In the genomic region with DNA sequence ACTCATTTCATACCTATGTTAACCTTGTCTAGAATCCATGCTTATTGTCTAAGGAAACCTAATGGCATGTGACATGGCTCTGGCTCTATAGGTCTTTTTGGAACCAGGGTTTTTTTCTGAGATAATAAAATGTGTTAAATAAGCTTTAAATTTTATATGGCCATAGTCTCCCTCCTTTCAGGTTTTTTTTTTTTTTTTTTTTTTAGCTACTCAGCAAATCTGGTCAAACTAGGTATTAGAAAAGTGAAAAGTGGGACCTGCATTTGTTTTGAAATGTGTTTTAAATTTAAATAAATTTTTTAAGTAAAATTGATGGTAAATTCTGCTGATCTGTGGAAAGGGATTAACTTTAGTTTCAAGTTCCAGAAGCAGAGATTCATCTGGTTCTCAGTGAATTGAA, we compare ENCODE assay signal across 21 cellular contexts. TPM values are rescaled to one million over a fixed set of nuclear protein-coding genes. Genes with fewer than 3 reads are reported as not detected.
DNase-seq lines count a peak whose midpoint lies in the region; ATAC-seq, FAIRE-seq and TF ChIP-seq lines count a peak whose summit lies in the region.
"Had no signal": no experiment of that assay in that cellular context is flagged by ENCODE, and none has a peak within 500 bp of the region (broad histone marks: within the 10 kb centered on the region; RNA-seq: fewer than 3 reads in every experiment).

No MANE protein-coding gene starts in this region.

- H3K27me3 ChIP-seq in HepG2 (ENCODE audit: control insufficient read depth in 1 of 2, insufficient read depth in 2 of 2, low read length in 2 of 2): no peaks in the 10 kb centered on the region
- no peaks in the 10 kb centered on the region for H3K27me3 ChIP-seq in right lobe of liver
- H3K27me3 ChIP-seq in MM.1S (replicated peaks; ENCODE audit: insufficient read depth, low read length): no peaks in the 10 kb centered on the region
- H3K27me3 ChIP-seq in K562 (ENCODE audit: control insufficient read depth in 2 of 2, insufficient read depth in 2 of 2, low read length in 2 of 2): no peaks in the 10 kb centered on the region
- H3K27me3 ChIP-seq: BLaER1 had no signal

- H3F3A ChIP-seq in MM.1S (ENCODE audit: insufficient read depth, low read length): no peaks in the 10 kb centered on the region

- H3K4me1 ChIP-seq in HepG2 (ENCODE audit: insufficient read depth, low read length) (0 out of 2 replicates have a peak, but pooled peaks cover 4% of the 10 kb centered on the region), right lobe of liver (no peaks in the 10 kb centered on the region), MM.1S (ENCODE audit: low read length) (peaks cover 7% of the 10 kb centered on the region; the same call in 1 of the 2 replicates), K562 (replicated peaks in 1 of 2; ENCODE audit: control insufficient read depth in 2 of 2, insufficient read depth in 2 of 2, low read length in 2 of 2) (peaks cover 0 to 1% of the 10 kb centered on the region in 2 experiments; a peak in 2 of 5 replicates)
- H3K4me1 ChIP-seq: BLaER1 had no signal

- H3K27ac ChIP-seq in HepG2 (ENCODE audit: extremely low read length, insufficient read depth, low read length): no peak overlapping the region
- no peak overlapping the region for H3K27ac ChIP-seq in right lobe of liver
- H3K27ac ChIP-seq in MM.1S (ENCODE audit: low read length): no peak overlapping the region
- no peak overlapping the region for H3K27ac ChIP-seq in K562 (ENCODE audit: extremely low read depth, low read depth, low read length)
- H3K27ac ChIP-seq: 22Rv1, BLaER1, GM23248 had no signal

- H3K4me3 ChIP-seq in HepG2 (replicated peaks in 1 of 3; ENCODE audit: insufficient read depth in 1 of 3, low read depth in 2 of 3, low read length in 3 of 3) (no peak overlapping the region), right lobe of liver (no peak overlapping the region), MM.1S (ENCODE audit: low read length) (no peak overlapping the region), K562 (no peak overlapping the region)
- H3K4me3 ChIP-seq: BLaER1, GM23248 had no signal

- TF ChIP-seq CTCF in HepG2 (CRISPR knock-in tag; IDR thresholded peaks at IDR 0.05) (no peak), right lobe of liver (IDR thresholded peaks at IDR 0.05) (no peak), MM.1S (IDR thresholded peaks at IDR 0.05; ENCODE audit: low read length) (no peak), K562 (IDR thresholded peaks at IDR 0.05 in 2 of 3, conservative IDR thresholded peaks at IDR 0.05 in 1 of 3; ENCODE audit: insufficient read depth in 2 of 3, low read depth in 1 of 3, low read length in 3 of 3) (no peak), omental fat pad (IDR thresholded peaks at IDR 0.05) (no peak)

- no peak overlapping the region for H3K27ac Mint-ChIP-seq in activated T-cell treated with anti-CD3 and anti-CD28 coated beads, Interleukin-2, amount 50 U/mL, for 24 hours
- H3K27ac Mint-ChIP-seq in activated T-helper 2 cell treated with anti-CD3 and anti-CD28 coated beads, Interferon-gamma antibody, Interleukin-2, Interleukin-4, amounts not matched to agents 10 μg/mL and 5 μg/mL and 100 μg/mL, durations not matched to agents 14 hours and 24 hours and 36 hours: no peak overlapping the region
- H3K27ac Mint-ChIP-seq: CD14-positive monocyte; CD4-positive, alpha-beta memory T cell had no signal

- H2AFZ ChIP-seq in HepG2 (ENCODE audit: low read length) (no peak overlapping the region), MM.1S (ENCODE audit: low read length) (no peak overlapping the region), K562 (ENCODE audit: low read depth, low read length) (0 out of 2 replicates have a peak overlapping the region, but pooled peaks have one; percentile 13)
- H2AFZ ChIP-seq: GM23248 had no signal

- H3K9me2 ChIP-seq in MM.1S (replicated peaks; ENCODE audit: insufficient read depth, low read length): no peaks in the 10 kb centered on the region

- DNase-seq in HepG2 (ENCODE audit: low spot score): no peak
- no peak for DNase-seq in right lobe of liver
- DNase-seq in MM.1S: peak; percentile 29
- no peak for DNase-seq in K562 (ENCODE audit: extremely low read depth in 1 of 4, low spot score in 3 of 4)
- no peak for DNase-seq in omental fat pad (ENCODE audit: low spot score)
- no peak for DNase-seq in activated T-cell treated with anti-CD3 and anti-CD28 coated beads, Interleukin-2, amount 50 U/mL, for 24 hours
- DNase-seq in activated T-helper 2 cell treated with anti-CD3 and anti-CD28 coated beads, Interferon-gamma antibody, Interleukin-2, Interleukin-4, amounts not matched to agents 10 μg/mL and 5 μg/mL and 100 μg/mL, durations not matched to agents 14 hours and 24 hours and 36 hours (ENCODE audit: low spot score): no peak
- DNase-seq in H54 (ENCODE audit: insufficient read length, low spot score): no peak
- DNase-seq: CD4-positive, alpha-beta memory T cell; DMS153; DMS79; GF-D8; GM23248; HCEC 1CT had no signal

- ATAC-seq in HepG2 (no peak), right lobe of liver (no peak), K562 (no peak), omental fat pad (ENCODE audit: low FRiP score) (no peak)

- no peak overlapping the region for H3K9ac ChIP-seq in HepG2 (ENCODE audit: insufficient read depth, low read depth, low read length)
- H3K9ac ChIP-seq in MM.1S (ENCODE audit: low read length): no peak overlapping the region
- no peak overlapping the region for H3K9ac ChIP-seq in K562 (ENCODE audit: insufficient read depth in 1 of 2, low read depth in 2 of 2, low read length in 2 of 2)
- H3K9ac ChIP-seq: BLaER1, GM23248 had no signal

- H3K9me3 ChIP-seq in HepG2 (ENCODE audit: low read length): no peaks in the 10 kb centered on the region
- no peaks in the 10 kb centered on the region for H3K9me3 ChIP-seq in right lobe of liver
- H3K9me3 ChIP-seq in MM.1S (replicated peaks; ENCODE audit: insufficient read depth, low read length): no peaks in the 10 kb centered on the region
- no peaks in the 10 kb centered on the region for H3K9me3 ChIP-seq in K562 (replicated peaks; ENCODE audit: control insufficient read depth, insufficient read depth, low read depth, low read length)
- H3K9me3 ChIP-seq: BLaER1 had no signal

- no peaks in the 10 kb centered on the region for H3K9me1 ChIP-seq in K562 (ENCODE audit: control insufficient read depth, insufficient read depth, low read length)

- TF ChIP-seq EP300 in HepG2 (IDR thresholded peaks at IDR 0.05; ENCODE audit: low read depth in 2 of 2, low read length in 2 of 2): no peak
- no peak for TF ChIP-seq EP300 in HepG2 (CRISPR knock-in tag; IDR thresholded peaks at IDR 0.05; ENCODE audit: borderline replicate concordance)
- no peak for TF ChIP-seq EP300 in K562 (IDR thresholded peaks at IDR 0.05; ENCODE audit: low read length)

- no peaks in the 10 kb centered on the region for H3K9me3 Mint-ChIP-seq in activated T-cell treated with anti-CD3 and anti-CD28 coated beads, Interleukin-2, amount 50 U/mL, for 24 hours
- H3K9me3 Mint-ChIP-seq in activated T-helper 2 cell treated with anti-CD3 and anti-CD28 coated beads, Interferon-gamma antibody, Interleukin-2, Interleukin-4, amounts not matched to agents 10 μg/mL and 5 μg/mL and 100 μg/mL, durations not matched to agents 14 hours and 24 hours and 36 hours: no peaks in the 10 kb centered on the region

- H3K27me3 Mint-ChIP-seq in activated T-cell treated with anti-CD3 and anti-CD28 coated beads, Interleukin-2, amount 50 U/mL, for 24 hours: no peaks in the 10 kb centered on the region
- no peaks in the 10 kb centered on the region for H3K27me3 Mint-ChIP-seq in activated T-helper 2 cell treated with anti-CD3 and anti-CD28 coated beads, Interferon-gamma antibody, Interleukin-2, Interleukin-4, amounts not matched to agents 10 μg/mL and 5 μg/mL and 100 μg/mL, durations not matched to agents 14 hours and 24 hours and 36 hours (ENCODE audit: low read depth)

- intact Hi-C loops in HepG2 (cut with micrococcal nuclease; ENCODE audit: unreplicated experiment): no loop called here
- intact Hi-C loops in right lobe of liver (cut with DNase I): no loop called here
- intact Hi-C loops in K562 (cut with micrococcal nuclease): no loop called here
- intact Hi-C loops in activated T-helper 2 cell treated with anti-CD3 and anti-CD28 coated beads, Interferon-gamma antibody, Interleukin-2, Interleukin-4, amounts not matched to agents 10 μg/mL and 5 μg/mL and 100 μg/mL, durations not matched to agents 14 hours and 24 hours and 36 hours (cut with micrococcal nuclease): no loop called here

- H3K36me3 Mint-ChIP-seq in activated T-cell treated with anti-CD3 and anti-CD28 coated beads, Interleukin-2, amount 50 U/mL, for 24 hours (ENCODE audit: low read depth): no peaks in the 10 kb centered on the region
- no peaks in the 10 kb centered on the region for H3K36me3 Mint-ChIP-seq in activated T-helper 2 cell treated with anti-CD3 and anti-CD28 coated beads, Interferon-gamma antibody, Interleukin-2, Interleukin-4, amounts not matched to agents 10 μg/mL and 5 μg/mL and 100 μg/mL, durations not matched to agents 14 hours and 24 hours and 36 hours (ENCODE audit: low read depth)
- H3K36me3 Mint-ChIP-seq: CD14-positive monocyte; CD4-positive, alpha-beta memory T cell had no signal

- H3K79me2 ChIP-seq in HepG2 (ENCODE audit: insufficient read depth, low read length): no peaks in the 10 kb centered on the region
- no peaks in the 10 kb centered on the region for H3K79me2 ChIP-seq in MM.1S (ENCODE audit: low read length)
- H3K79me2 ChIP-seq in K562 (ENCODE audit: control insufficient read depth, insufficient read depth, low read length): no peaks in the 10 kb centered on the region

- BruUV-seq in HepG2 (replicated peaks; lab: Mats Ljungman, UMichigan): no TSS peak
- no TSS peak for BruUV-seq in K562 (replicated peaks; lab: Mats Ljungman, UMichigan)

- no peak overlapping the region for H3K4me3 Mint-ChIP-seq in activated T-cell treated with anti-CD3 and anti-CD28 coated beads, Interleukin-2, amount 50 U/mL, for 24 hours
- no peak overlapping the region for H3K4me3 Mint-ChIP-seq in activated T-helper 2 cell treated with anti-CD3 and anti-CD28 coated beads, Interferon-gamma antibody, Interleukin-2, Interleukin-4, amounts not matched to agents 10 μg/mL and 5 μg/mL and 100 μg/mL, durations not matched to agents 14 hours and 24 hours and 36 hours (ENCODE audit: low read depth)
- H3K4me3 Mint-ChIP-seq: CD14-positive monocyte; CD4-positive, alpha-beta memory T cell had no signal

- in situ Hi-C loops in HepG2 (cut with HindIII; ENCODE audit: extremely low pct_ligation_motif_present, low pct_unique_long_range_greater_than_20kb) (no loop called here), K562 (cut with MboI) (no loop called here)

- CTCF ChIA-PET in HepG2 (lab: Yijun Ruan, JAX; ENCODE audit: low intra/inter-chr PET ratio, low total read pairs): no interaction called here
- CTCF ChIA-PET in K562 (lab: Yijun Ruan, JAX; ENCODE audit: low intra/inter-chr PET ratio): no interaction called here

- no peaks in the 10 kb centered on the region for H3K36me3 ChIP-seq in HepG2 (replicated peaks in 1 of 2; ENCODE audit: control insufficient read depth in 1 of 2, insufficient read depth in 2 of 2, low read length in 2 of 2)
- no peaks in the 10 kb centered on the region for H3K36me3 ChIP-seq in right lobe of liver
- H3K36me3 ChIP-seq in MM.1S (replicated peaks; ENCODE audit: insufficient read depth, low read length): no peaks in the 10 kb centered on the region
- no peaks in the 10 kb centered on the region for H3K36me3 ChIP-seq in K562 (ENCODE audit: control insufficient read depth, insufficient read depth, low read length)
- H3K36me3 ChIP-seq: BLaER1 had no signal

- H3K4me2 ChIP-seq in HepG2 (ENCODE audit: low read depth, low read length) (no peak overlapping the region), MM.1S (ENCODE audit: low read depth, low read length) (peak overlapping the region; percentile 15; the same call in 1 of the 2 replicates), K562 (ENCODE audit: insufficient read depth, low read length) (no peak overlapping the region)
- H3K4me2 ChIP-seq: BLaER1 had no signal

- no peaks in the 10 kb centered on the region for H4K20me1 ChIP-seq in HepG2 (ENCODE audit: insufficient read depth, low read length)
- no peaks in the 10 kb centered on the region for H4K20me1 ChIP-seq in MM.1S (ENCODE audit: insufficient read depth, low read length)
- H4K20me1 ChIP-seq in K562 (replicated peaks; ENCODE audit: control insufficient read depth, insufficient read depth, low read length): no peaks in the 10 kb centered on the region
- H4K20me1 ChIP-seq: BLaER1 had no signal

- TF ChIP-seq RAD21 in HepG2 (CRISPR knock-in tag; IDR thresholded peaks at IDR 0.05) (no peak), K562 (CRISPR knock-in tag; conservative IDR thresholded peaks at IDR 0.05 in 1 of 2, IDR thresholded peaks at IDR 0.05 in 1 of 2) (no peak)

- POLR2A ChIA-PET in HepG2 (lab: Yijun Ruan, JAX) (no interaction called here), K562 (lab: Yijun Ruan, JAX) (interaction anchor here (0.5 to 1.9 kb wide), 4 partner anchors 13 to 672 kb away, joined by 3 to 6 read pairs (median 4); no protein-coding TSS in a partner anchor)

- TF ChIP-seq POLR2A in HepG2 (IDR thresholded peaks at IDR 0.05; ENCODE audit: insufficient read depth in 1 of 2, low read depth in 2 of 2, low read length in 2 of 2) (no peak), right lobe of liver (IDR thresholded peaks at IDR 0.05) (no peak), K562 (conservative IDR thresholded peaks at IDR 0.05) (no peak), H54 (IDR thresholded peaks at IDR 0.05; ENCODE audit: low read depth, low read length) (no peak)

- no peak for FAIRE-seq in HepG2 (lab: Jason Lieb, UNC)
- FAIRE-seq in K562 (lab: Jason Lieb, UNC): no peak
- no peak for FAIRE-seq in H54 (lab: Jason Lieb, UNC)

- H3K4me1 Mint-ChIP-seq in activated T-cell treated with anti-CD3 and anti-CD28 coated beads, Interleukin-2, amount 50 U/mL, for 24 hours (ENCODE audit: low read depth): no peaks in the 10 kb centered on the region
- H3K4me1 Mint-ChIP-seq in activated T-helper 2 cell treated with anti-CD3 and anti-CD28 coated beads, Interferon-gamma antibody, Interleukin-2, Interleukin-4, amounts not matched to agents 10 μg/mL and 5 μg/mL and 100 μg/mL, durations not matched to agents 14 hours and 24 hours and 36 hours (ENCODE audit: low read depth): no peaks in the 10 kb centered on the region
- H3K4me1 Mint-ChIP-seq: CD4-positive, alpha-beta memory T cell had no signal

RNA-seq across cellular contexts. Expression of a gene that starts 52.1 kb away (rescaled TPM):
- total RNA-seq in HepG2 (2016; rRNA removed; fragmentation: Illumina TruSeq; extraction: Trizol) (0.25 and 0.27 TPM in 2 replicates), right lobe of liver (under 1 TPM in 2 of 6 experiments, not detected in 4; 0.31 to 0.62 TPM), K562 (2014; rRNA removed) (not detected in 2 replicates), K562 (2014; rRNA removed; fragmentation: Illumina TruSeq; extraction: Trizol) (not detected in 2 replicates), K562 (2015; rRNA removed; fragmentation: Illumina TruSeq; extraction: Trizol) (not detected in 2 replicates), K562 (2021) (not detected in 2 replicates), omental fat pad (1 to 10 TPM in 1 of 4 donors, under 1 TPM in 2, not detected in 1; 0.65 to 1.3 (median 0.82) TPM)
- not detected in 2 replicates for total RNA-seq in HepG2 (2016; cell fraction: cytosol; rRNA removed; fragmentation: Illumina TruSeq; extraction: Trizol; ENCODE audit: low read depth)
- total RNA-seq in HepG2 (2016; cell fraction: insoluble cytoplasmic fraction; rRNA removed; fragmentation: Illumina TruSeq; extraction: Trizol): 0.27 TPM in 1 of 2 replicates, not detected in the other
- not detected in 2 replicates for total RNA-seq in HepG2 (2016; cell fraction: membrane; rRNA removed; fragmentation: Illumina TruSeq; extraction: Trizol)
- total RNA-seq in HepG2 (2016; cell fraction: nucleus; rRNA removed; fragmentation: Illumina TruSeq; extraction: Trizol): not detected in 2 replicates
- polyA plus RNA-seq in HepG2 (2011; rRNA removed) (0.09 TPM in 1 of 2 replicates, not detected in the other), K562 (2011; rRNA removed) (not detected in 2 replicates), K562 (2014; fragmentation: Illumina TruSeq; extraction: Trizol) (not detected in 2 replicates), K562 (2014; fragmentation: Nextera tagmentation; extraction: Ambion mirVana) (not detected), K562 (2014; rRNA removed) (not detected in 2 replicates)
- polyA plus RNA-seq in HepG2 (2011; cell fraction: cytosol; rRNA removed): 0.12 TPM in 1 of 2 replicates, not detected in the other
- 0.73 and 0.90 TPM in 2 replicates for polyA plus RNA-seq in HepG2 (2011; cell fraction: nucleus; rRNA removed)
- polyA plus RNA-seq in HepG2 (2012): 0.28 TPM in 1 of 2 replicates, not detected in the other
- polyA plus RNA-seq in HepG2 (2016; cell fraction: cytosol; fragmentation: Illumina TruSeq; extraction: Trizol; ENCODE audit: low read depth): 0.17 TPM in 1 of 2 replicates, not detected in the other
- not detected in 2 replicates for polyA plus RNA-seq in HepG2 (2016; cell fraction: insoluble cytoplasmic fraction; fragmentation: Illumina TruSeq; extraction: Trizol; ENCODE audit: low read depth)
- not detected in 2 replicates for polyA plus RNA-seq in HepG2 (2016; cell fraction: membrane; fragmentation: Illumina TruSeq; extraction: Trizol; ENCODE audit: low read depth)
- polyA plus RNA-seq in HepG2 (2016; cell fraction: nucleus; fragmentation: Illumina TruSeq; extraction: Trizol; ENCODE audit: insufficient read depth, low read depth): not detected in 2 replicates
- 0.49 and 0.92 TPM in 2 replicates for polyA minus RNA-seq in HepG2 (2011; rRNA and poly(A)+ RNA removed; ENCODE audit: low replicate concordance)
- polyA minus RNA-seq in HepG2 (2011; cell fraction: cytosol; rRNA and poly(A)+ RNA removed): 0.79 TPM in 1 of 2 replicates, not detected in the other
- polyA minus RNA-seq in HepG2 (2011; cell fraction: nucleus; rRNA and poly(A)+ RNA removed): 2.3 and 3.2 TPM in 2 replicates
- not detected in 2 replicates for total RNA-seq in K562 (2011; cell fraction: chromatin; rRNA removed; ENCODE audit: low replicate concordance)
- not detected in 2 replicates for total RNA-seq in K562 (2011; cell fraction: nucleolus; rRNA removed)
- total RNA-seq in K562 (2011; cell fraction: nucleoplasm; rRNA removed): not detected in 2 replicates
- not detected in 2 replicates for polyA plus RNA-seq in K562 (2011; cell fraction: cytosol; rRNA removed)
- polyA plus RNA-seq in K562 (2011; cell fraction: nucleus; rRNA removed): not detected in 2 replicates
- polyA plus RNA-seq in K562 (2012): not detected in 2 replicates
- not detected in 2 replicates for polyA minus RNA-seq in K562 (2011; rRNA and poly(A)+ RNA removed)
- not detected in 2 replicates for polyA minus RNA-seq in K562 (2011; cell fraction: cytosol; rRNA and poly(A)+ RNA removed)
- polyA minus RNA-seq in K562 (2011; cell fraction: nucleus; rRNA and poly(A)+ RNA removed): not detected in 2 replicates
- total RNA-seq in activated T-helper 2 cell treated with anti-CD3 and anti-CD28 coated beads, Interferon-gamma antibody, Interleukin-2, Interleukin-4, amounts not matched to agents 10 μg/mL and 5 μg/mL and 100 μg/mL, durations not matched to agents 14 hours and 24 hours and 36 hours: not detected in 2 replicates
- total RNA-seq: A673; CD4-positive, alpha-beta memory T cell; Daoy; GM23248; H4; HT-29 had no signal
- polyA plus RNA-seq: CD14-positive monocyte; CD4-positive, alpha-beta memory T cell; GM23248 had no signal
